21 cellular contexts compared by ENCODE assay signal in the genomic region with DNA sequence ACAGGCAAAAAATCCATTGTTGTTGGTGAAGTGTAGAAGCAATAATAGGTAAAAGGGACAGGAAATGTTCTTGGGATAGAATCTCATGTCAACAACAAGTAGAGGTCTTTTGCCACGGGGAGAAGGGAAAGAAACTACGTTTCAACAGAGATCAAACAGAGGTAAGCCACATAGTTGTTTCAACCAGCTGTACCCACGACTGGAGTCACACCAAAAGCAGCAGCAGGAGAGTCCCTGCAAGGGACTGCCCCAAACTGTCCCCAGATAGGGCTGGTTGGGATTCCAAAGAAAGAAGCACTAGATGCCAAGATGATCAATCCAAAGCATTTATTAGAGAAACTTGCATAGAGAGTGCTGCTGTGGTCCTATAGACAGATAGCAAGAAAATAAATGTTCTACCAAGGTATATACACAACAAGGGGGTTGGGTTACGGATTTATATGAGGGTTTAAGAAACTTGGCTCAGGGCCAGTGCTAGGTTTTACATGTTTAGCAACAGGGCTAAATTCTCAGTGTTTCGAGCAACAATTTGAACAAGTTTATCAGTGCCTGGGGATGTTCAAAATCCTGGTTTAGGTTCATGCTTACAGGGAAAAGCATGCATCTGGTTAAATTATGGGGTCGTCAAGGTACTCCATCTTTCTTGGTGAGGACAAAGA.
"Had no signal": no experiment of that assay in that cellular context is flagged by ENCODE, and none has a peak within 500 bp of the region (broad histone marks: within the 10 kb centered on the region; RNA-seq: fewer than 3 reads in every experiment).

No MANE protein-coding gene starts in this region.

- H3K27ac ChIP-seq: esophagus squamous epithelium, left ventricle myocardium inferior, lower lobe of right lung, neural progenitor cell, pancreas, stomach, thoracic aorta, transverse colon had no signal

- H3K4me1 Mint-ChIP-seq: immature natural killer cell, neural progenitor cell had no signal

- H3K9ac ChIP-seq: neural progenitor cell had no signal

- H3K9me3 ChIP-seq: esophagus squamous epithelium, left ventricle myocardium inferior, lower lobe of right lung, pancreas, stomach, thoracic aorta, transverse colon had no signal

- H3K36me3 ChIP-seq: esophagus squamous epithelium, left ventricle myocardium inferior, lower lobe of right lung, neural progenitor cell, pancreas, stomach, thoracic aorta, transverse colon had no signal

- H3K4me2 ChIP-seq: neural progenitor cell had no signal

- DNase-seq: dermis blood vessel endothelial cell; esophagus squamous epithelium; foreskin fibroblast; immature natural killer cell; left ventricle myocardium inferior; lower lobe of right lung; mesenchymal stem cell; midbrain; nucleus accumbens; pancreas; right cardiac atrium; small intestine; stimulated activated CD4-positive, alpha-beta T cell treated with anti-CD3 and anti-CD28 coated beads, Interleukin-12 subunit alpha, Interleukin-12 subunit beta, amount 100 ng/mL, for 4 hours; stimulated activated naive CD4-positive, alpha-beta T cell; stomach; substantia nigra; transverse colon had no signal

- H3K4me3 ChIP-seq: esophagus squamous epithelium, left ventricle myocardium inferior, lower lobe of right lung, neural progenitor cell, pancreas, stomach, thoracic aorta, transverse colon had no signal

- H3K9me3 Mint-ChIP-seq: neural progenitor cell had no signal

- H3K4me3 Mint-ChIP-seq: immature natural killer cell; natural killer cell treated with Interleukin-12 subunit alpha and Interleukin-12 subunit beta and Interleukin-15 and Interleukin-18, amount 100 ng/mL, for 72 hours; neural progenitor cell had no signal

- H3K27ac Mint-ChIP-seq: immature natural killer cell; natural killer cell treated with Interleukin-12 subunit alpha and Interleukin-12 subunit beta and Interleukin-15 and Interleukin-18, amount 100 ng/mL, for 72 hours; neural progenitor cell; progenitor cell of endocrine pancreas had no signal

- H3K4me1 ChIP-seq: left ventricle myocardium inferior, lower lobe of right lung, neural progenitor cell, pancreas, transverse colon had no signal

- H3K27me3 ChIP-seq: esophagus squamous epithelium, neural progenitor cell, pancreas, stomach, transverse colon had no signal

- H3K27me3 Mint-ChIP-seq: natural killer cell treated with Interleukin-12 subunit alpha and Interleukin-12 subunit beta and Interleukin-15 and Interleukin-18, amount 100 ng/mL, for 72 hours; progenitor cell of endocrine pancreas had no signal

- ATAC-seq: lower lobe of right lung; natural killer cell treated with Interleukin-12 subunit alpha and Interleukin-12 subunit beta and Interleukin-15 and Interleukin-18, amount 100 ng/mL, for 72 hours; pancreas; right cardiac atrium had no signal

- H2AFZ ChIP-seq: neural progenitor cell had no signal

- H3K36me3 Mint-ChIP-seq: immature natural killer cell, neural progenitor cell had no signal
